ENCODE assay signal across 21 cellular contexts in the genomic region with DNA sequence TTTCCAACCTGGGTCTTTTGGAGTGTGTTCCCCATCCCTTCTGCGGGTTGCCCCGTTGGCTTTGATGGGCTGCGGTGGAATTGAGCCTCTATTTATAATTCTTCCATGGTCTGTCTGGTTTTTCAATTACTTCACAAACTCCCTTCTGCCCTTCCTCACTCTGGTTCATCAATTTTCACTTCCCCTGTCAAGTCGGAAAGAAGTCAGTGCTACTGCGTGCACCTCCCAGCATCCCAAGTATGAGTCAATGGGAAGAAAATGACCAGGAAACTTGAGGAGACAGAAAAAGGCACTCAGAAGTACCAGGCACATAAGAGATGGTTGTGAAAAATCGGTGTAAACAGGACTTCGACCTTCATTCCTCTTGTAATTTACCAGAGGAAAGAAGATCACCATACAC.
DNase-seq lines count a peak whose midpoint lies in the region; ATAC-seq, FAIRE-seq and TF ChIP-seq lines count a peak whose summit lies in the region.
"Had no signal": no experiment of that assay in that cellular context is flagged by ENCODE, and none has a peak within 500 bp of the region (broad histone marks: within the 10 kb centered on the region; RNA-seq: fewer than 3 reads in every experiment).

No MANE protein-coding gene starts in this region.

- H3K4me1 ChIP-seq in mesendoderm (ENCODE audit: control insufficient read depth, low read depth, low read length), result peaks cover 15% of the 10 kb centered on the region
- H3K4me1 ChIP-seq in vagina, result no peaks in the 10 kb centered on the region
- H3K4me1 ChIP-seq: Caco-2, HAP-1 had no signal

- H3K9me3 Mint-ChIP-seq in T-cell, result peaks cover 0 to 6% (median 0%) of the 10 kb centered on the region in 3 donors

- peak overlapping the region; percentile 59 for H4K5ac ChIP-seq in mesendoderm (ENCODE audit: low read length)

- H3K27ac Mint-ChIP-seq in T-cell, result no peak overlapping the region
- H3K27ac Mint-ChIP-seq: CD4-positive, CD25-positive, alpha-beta regulatory T cell had no signal

- H3K27me3 Mint-ChIP-seq in T-cell, result peaks cover 2 to 5% of the 10 kb centered on the region in 2 donors

- no peak overlapping the region for H2BK120ac ChIP-seq in mesendoderm (ENCODE audit: low read depth, low read length)

- no peaks in the 10 kb centered on the region for H3K4me1 Mint-ChIP-seq in T-cell
- H3K4me1 Mint-ChIP-seq: CD4-positive, CD25-positive, alpha-beta regulatory T cell had no signal

- WGBS in mesendoderm (ENCODE audit: extremely low coverage, insufficient coverage, low lambda C conversion rate), result no CpG with 5 or more reads among the region's 7 CpGs

- H3K36me3 Mint-ChIP-seq in T-cell, result no peaks in the 10 kb centered on the region
- H3K36me3 Mint-ChIP-seq: CD4-positive, CD25-positive, alpha-beta regulatory T cell had no signal

- ATAC-seq in T-cell (replicated peaks in 1 of 4), result no peak
- ATAC-seq: GM12878 had no signal

- CTCF ChIA-PET in T-cell (lab: Charles Lee), result no interaction called here

- H2BK15ac ChIP-seq in mesendoderm (replicated peaks; ENCODE audit: low read depth), result no peak overlapping the region

- no peaks in the 10 kb centered on the region for H3K27me3 ChIP-seq in mesendoderm (ENCODE audit: insufficient read depth, low read length, poor library complexity)
- no peaks in the 10 kb centered on the region for H3K27me3 ChIP-seq in vagina

- peaks cover 9% of the 10 kb centered on the region for H3K79me1 ChIP-seq in mesendoderm (ENCODE audit: low read length)

- no peak for TF ChIP-seq POLR2A in vagina (IDR thresholded peaks at IDR 0.05)

- H4K8ac ChIP-seq in mesendoderm (ENCODE audit: low read depth, low read length), result no peak overlapping the region

- peak overlapping the region; percentile 77 for H2BK5ac ChIP-seq in mesendoderm (ENCODE audit: low read length)

- H3K56ac ChIP-seq in mesendoderm (ENCODE audit: low read length), result peak overlapping the region; percentile 35

- H3K4ac ChIP-seq in mesendoderm (ENCODE audit: low read depth, low read length), result no peak overlapping the region

- no peak overlapping the region for H3K23ac ChIP-seq in mesendoderm (ENCODE audit: low read length)

- H3K4me3 ChIP-seq in mesendoderm (ENCODE audit: low read length) (no peak overlapping the region), vagina (no peak overlapping the region)
- H3K4me3 ChIP-seq: GM12878, GM23248, HAP-1 had no signal

- no peak overlapping the region for H3K9ac ChIP-seq in mesendoderm (ENCODE audit: low read length)
- H3K9ac ChIP-seq: GM23248, SK-N-SH had no signal

- no peaks in the 10 kb centered on the region for H3K36me3 ChIP-seq in mesendoderm (ENCODE audit: control insufficient read depth, insufficient read depth, low read length)
- no peaks in the 10 kb centered on the region for H3K36me3 ChIP-seq in vagina
- H3K36me3 ChIP-seq: HAP-1 had no signal

- POLR2A ChIA-PET in T-cell (lab: Charles Lee), result no interaction called here

- no peak for TF ChIP-seq CTCF in vagina (IDR thresholded peaks at IDR 0.05)

- peak overlapping the region; percentile 94 for H2AK5ac ChIP-seq in mesendoderm (ENCODE audit: low read length)

- no peaks in the 10 kb centered on the region for H3K79me2 ChIP-seq in mesendoderm (ENCODE audit: control insufficient read depth, insufficient read depth, low read length)

- no peak overlapping the region for H3K4me3 Mint-ChIP-seq in T-cell
- H3K4me3 Mint-ChIP-seq: CD4-positive, CD25-positive, alpha-beta regulatory T cell had no signal

- no peaks in the 10 kb centered on the region for H3K9me3 ChIP-seq in vagina
- H3K9me3 ChIP-seq: Caco-2, HAP-1, SK-N-SH had no signal

- intact Hi-C loops in vagina (cut with DNase I), result no loop called here

- no peak overlapping the region for H3K4me2 ChIP-seq in mesendoderm (ENCODE audit: low read length)
- H3K4me2 ChIP-seq: SK-N-SH had no signal

- H3K18ac ChIP-seq in mesendoderm (ENCODE audit: low read length), result peak overlapping the region; percentile 77

- H3K27ac ChIP-seq in mesendoderm (ENCODE audit: low read depth, low read length) (no peak overlapping the region), vagina (no peak overlapping the region)
- H3K27ac ChIP-seq: 22Rv1, GM23248 had no signal

- peak; percentile 29 for FAIRE-seq in RCC 7860 (lab: Jason Lieb, UNC)
- FAIRE-seq: GM12878 had no signal

- DNase-seq in SIG-M5 treated with dmso at 0.1 percent for 504 hours (lab: John Stamatoyannopoulos, UW; ENCODE audit: unreplicated experiment), result peak; percentile 55
- DNase-seq in SIG-M5 (lab: John Stamatoyannopoulos, UW), result no peak
- peak; percentile 37 for DNase-seq in RCC 7860 (ENCODE audit: low spot score)
- no peak for DNase-seq in mesendoderm
- no peak for DNase-seq in NOMO-1 treated with dmso at 0.1 percent for 144 hours (lab: John Stamatoyannopoulos, UW; ENCODE audit: unreplicated experiment)
- DNase-seq in vagina (ENCODE audit: extremely low spot score in 2 of 2), result no peak
- no peak for DNase-seq in T-cell
- DNase-seq in NCI-H526 (lab: John Stamatoyannopoulos, UW), result no peak
- DNase-seq: Caco-2; CD4-positive, CD25-positive, alpha-beta regulatory T cell; DMS153; NCI-H1417 treated with DMSO at 0.1 percent for 48 hours; NCI-H187 treated with DMSO at 0.1 percent for 48 hours; NCI-H2227 treated with DMSO at 0.1 percent for 48 hours; NCI-H510A treated with DMSO at 0.1 percent for 48 hours; Right ventricle myocardium superior; SK-N-SH had no signal

Comparison
In these comparisons a context has a peak if more than half of its experiments do, and no peak if none do; other contexts are left out.
1. DNase-seq: peak in SIG-M5 treated with dmso at 0.1 percent for 504 hours (single experiment) and RCC 7860 (single experiment); none in SIG-M5 (single experiment), mesendoderm (single experiment), NOMO-1 treated with dmso at 0.1 percent for 144 hours (single experiment), vagina (0 of 2), T-cell (0 of 34) and NCI-H526 (0 of 2).